Comparison of ENCODE assay signal across 23 cellular contexts in the genomic region with DNA sequence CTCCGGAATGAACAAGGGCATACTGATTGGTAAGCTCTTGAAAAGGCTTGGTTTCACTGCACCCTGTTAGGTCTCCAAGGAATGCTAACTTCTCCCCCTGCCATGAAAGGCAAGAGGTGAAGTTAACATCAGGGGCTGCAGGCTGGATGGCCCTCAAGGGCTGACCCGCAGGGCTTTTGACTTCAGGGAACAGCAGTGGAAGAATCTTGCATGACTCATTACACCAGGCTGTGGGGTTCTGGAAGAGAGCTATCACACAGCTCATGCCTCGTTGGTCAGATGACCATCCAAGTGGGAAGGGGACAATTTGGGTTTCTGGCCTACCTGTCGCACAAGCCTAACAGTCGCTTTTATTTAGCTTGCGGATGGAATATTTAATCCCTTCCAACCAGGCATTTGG.
"Had no signal": no experiment of that assay in that cellular context is flagged by ENCODE, and none has a peak within 500 bp of the region (broad histone marks: within the 10 kb centered on the region; RNA-seq: fewer than 3 reads in every experiment).

No MANE protein-coding gene starts in this region.

- H3K4me1 Mint-ChIP-seq: nephron had no signal

- H3K4me3 ChIP-seq: left ventricle myocardium inferior, pancreas, psoas muscle, skin epidermis, tibial artery had no signal

- H3K4me1 ChIP-seq: left ventricle myocardium inferior, pancreas, psoas muscle had no signal

- H3K27ac Mint-ChIP-seq: activated CD4-positive, alpha-beta memory T cell treated with anti-CD3 and anti-CD28 coated beads, Interleukin-2, amount 10 ng/mL, durations not matched to agents 7 days and 5 days; activated CD4-positive, alpha-beta T cell treated with anti-CD3 and anti-CD28 coated beads, Interleukin-2, amount 10 ng/mL, durations not matched to agents 24 days and 14 days; activated naive CD4-positive, alpha-beta T cell treated with anti-CD3 and anti-CD28 coated beads for 36 hours; activated naive CD8-positive, alpha-beta T cell treated with anti-CD3 and anti-CD28 coated beads, Interleukin-2, amount 10 ng/mL, durations not matched to agents 7 days and 5 days; activated T-cell treated with anti-CD3 and anti-CD28 coated beads, Interleukin-2, amount 50 U/mL, for 72 hours; dendritic cell treated with granulocyte-macrophage colony-stimulating factor and Interleukin-4, amounts not matched to agents 40 ng/mL and 50 ng/mL, for 4 days; nephron; stimulated activated naive CD8-positive, alpha-beta T cell treated with anti-CD3 and anti-CD28 coated beads, Interleukin-15, amount 100 ng/mL, for 72 hours; T-helper 17 cell had no signal

- H3K36me3 ChIP-seq: left ventricle myocardium inferior, pancreas, tibial artery had no signal

- H3K4me3 Mint-ChIP-seq: activated CD4-positive, alpha-beta memory T cell treated with anti-CD3 and anti-CD28 coated beads, Interleukin-2, amount 10 ng/mL, durations not matched to agents 7 days and 5 days; activated CD4-positive, alpha-beta T cell treated with anti-CD3 and anti-CD28 coated beads, Interleukin-2, amount 10 ng/mL, durations not matched to agents 24 days and 14 days; activated naive CD4-positive, alpha-beta T cell treated with anti-CD3 and anti-CD28 coated beads for 36 hours; activated naive CD8-positive, alpha-beta T cell treated with anti-CD3 and anti-CD28 coated beads, Interleukin-2, amount 10 ng/mL, durations not matched to agents 7 days and 5 days; activated T-cell treated with anti-CD3 and anti-CD28 coated beads, Interleukin-2, amount 50 U/mL, for 72 hours; dendritic cell treated with granulocyte-macrophage colony-stimulating factor and Interleukin-4, amounts not matched to agents 40 ng/mL and 50 ng/mL, for 4 days; nephron; stimulated activated naive CD8-positive, alpha-beta T cell treated with anti-CD3 and anti-CD28 coated beads, Interleukin-15, amount 100 ng/mL, for 72 hours; T-helper 17 cell had no signal

- H3K9me3 Mint-ChIP-seq: activated naive CD4-positive, alpha-beta T cell treated with anti-CD3 and anti-CD28 coated beads for 36 hours; activated naive CD8-positive, alpha-beta T cell treated with anti-CD3 and anti-CD28 coated beads, Interleukin-2, amount 10 ng/mL, durations not matched to agents 7 days and 5 days; nephron; stimulated activated naive CD8-positive, alpha-beta T cell treated with anti-CD3 and anti-CD28 coated beads, Interleukin-15, amount 100 ng/mL, for 72 hours had no signal

- H3K9me3 ChIP-seq: left ventricle myocardium inferior, pancreas, psoas muscle, tibial artery had no signal

- H3K27ac ChIP-seq: left ventricle myocardium inferior, pancreas, psoas muscle, skin epidermis, tibial artery had no signal

- H3K27me3 Mint-ChIP-seq: stimulated activated naive CD8-positive, alpha-beta T cell treated with anti-CD3 and anti-CD28 coated beads, Interleukin-15, amount 100 ng/mL, for 72 hours had no signal

- H3K27me3 ChIP-seq: pancreas, tibial artery had no signal

- DNase-seq: activated CD4-positive, alpha-beta memory T cell treated with anti-CD3 and anti-CD28 coated beads, Interleukin-2, amount 10 ng/mL, durations not matched to agents 7 days and 5 days; activated CD4-positive, alpha-beta T cell treated with anti-CD3 and anti-CD28 coated beads, Interleukin-2, amount 10 ng/mL, durations not matched to agents 24 days and 14 days; activated effector memory CD4-positive, alpha-beta T cell treated with Interleukin-2 at 50 U/mL for 16 hours; activated naive CD4-positive, alpha-beta T cell treated with anti-CD3 and anti-CD28 coated beads for 36 hours; activated naive CD8-positive, alpha-beta T cell treated with anti-CD3 and anti-CD28 coated beads, Interleukin-2, amount 10 ng/mL, durations not matched to agents 7 days and 5 days; activated T-cell treated with anti-CD3 and anti-CD28 coated beads, Interleukin-2, amount 50 U/mL, for 72 hours; amygdala; effector CD4-positive, alpha-beta T cell; foreskin fibroblast; kidney glomerular epithelial cell; left ventricle myocardium inferior; mammary epithelial cell; midbrain; pancreas; psoas muscle; right cardiac atrium; stimulated activated CD4-positive, alpha-beta T cell treated with anti-CD3 and anti-CD28 coated beads, Interleukin-1b, Interleukin-23, amount 100 ng/mL, for 48 hours; stimulated activated naive CD8-positive, alpha-beta T cell treated with anti-CD3 and anti-CD28 coated beads, Interleukin-15, amount 100 ng/mL, for 72 hours; T-helper 17 cell; tibial artery had no signal
